In genomic region chr5:179766726-179767455, GRCh38 we compare ENCODE assay signal across 16 cellular contexts. TPM values are rescaled to one million over a fixed set of nuclear protein-coding genes. Genes with fewer than 3 reads are reported as not detected.
A peak's percentile ranks its signal among the peaks of the same experiment; 100 is the strongest.
DNase-seq lines count a peak whose midpoint lies in the region; ATAC-seq and TF ChIP-seq lines count a peak whose summit lies in the region.
"Had no signal": no experiment of that assay in that cellular context is flagged by ENCODE, and none has a peak within 500 bp of the region (broad histone marks: within the 10 kb centered on the region; RNA-seq: fewer than 3 reads in every experiment).

No MANE protein-coding gene starts in this region.

- intact Hi-C loops in tibial artery (cut with DNase I; ENCODE audit: low total_unique reads), result no loop called here

- TF ChIP-seq CTCF in astrocyte of the spinal cord (IDR thresholded peaks at IDR 0.05; ENCODE audit: low read depth, low read length) (no peak), tibial artery (IDR thresholded peaks at IDR 0.05) (no peak)

- no peaks in the 10 kb centered on the region for H3K27me3 Mint-ChIP-seq in activated naive CD8-positive, alpha-beta T cell
- H3K27me3 Mint-ChIP-seq in activated naive CD8-positive, alpha-beta T cell treated with anti-CD3 and anti-CD28 coated beads for 36 hours, result no peaks in the 10 kb centered on the region
- H3K27me3 Mint-ChIP-seq: IgD-negative memory B cell had no signal

- no peak overlapping the region for H3K4me3 Mint-ChIP-seq in activated naive CD8-positive, alpha-beta T cell
- H3K4me3 Mint-ChIP-seq in activated naive CD8-positive, alpha-beta T cell treated with anti-CD3 and anti-CD28 coated beads for 36 hours, result no peak overlapping the region
- H3K4me3 Mint-ChIP-seq: IgD-negative memory B cell, neural progenitor cell had no signal

- peak overlapping the region; percentile 54 for H3K27ac Mint-ChIP-seq in activated naive CD8-positive, alpha-beta T cell
- H3K27ac Mint-ChIP-seq in activated naive CD8-positive, alpha-beta T cell treated with anti-CD3 and anti-CD28 coated beads for 36 hours, result no peak overlapping the region

- H3K4me3 ChIP-seq in astrocyte of the spinal cord (ENCODE audit: low read depth, low read length), result peak overlapping the region; percentile 8
- no peak overlapping the region for H3K4me3 ChIP-seq in tibial artery
- H3K4me3 ChIP-seq: left lung, neural progenitor cell, tibial nerve had no signal

- in situ Hi-C loops in astrocyte of the spinal cord (cut with HindIII; ENCODE audit: low sequenced_read_pairs), result no loop called here

- H3K4me1 Mint-ChIP-seq in activated naive CD8-positive, alpha-beta T cell (ENCODE audit: low read depth), result peaks cover 36% of the 10 kb centered on the region
- H3K4me1 Mint-ChIP-seq in activated naive CD8-positive, alpha-beta T cell treated with anti-CD3 and anti-CD28 coated beads for 36 hours, result peaks cover 31% of the 10 kb centered on the region

- peak overlapping the region; percentile 49 to 70 for H3K27ac ChIP-seq in tibial artery
- H3K27ac ChIP-seq: neural progenitor cell had no signal

- no peaks in the 10 kb centered on the region for H3K27me3 ChIP-seq in tibial artery
- H3K27me3 ChIP-seq: left lung, neural progenitor cell, tibial nerve had no signal

- no peak for DNase-seq in activated naive CD8-positive, alpha-beta T cell treated with anti-CD3 and anti-CD28 coated beads for 36 hours
- DNase-seq in astrocyte of the spinal cord (ENCODE audit: low read depth, low spot score) (no peak), kidney glomerular epithelial cell (lab: John Stamatoyannopoulos, UW) (peak; percentile 58), tibial artery (no peak), HuH-7.5 (ENCODE audit: low spot score) (no peak), NCI-H510A (lab: John Stamatoyannopoulos, UW) (no peak)
- DNase-seq: effector memory CD4-positive, alpha-beta T cell; left lung; NCI-H1436 treated with DMSO at 0.1 percent for 48 hours; NCI-H526 treated with DMSO at 0.1 percent for 48 hours had no signal

- H3K4me1 ChIP-seq in tibial artery, result peaks cover 0 to 55% (median 50%) of the 10 kb centered on the region in 4 donors

- no peaks in the 10 kb centered on the region for H3K9me3 Mint-ChIP-seq in activated naive CD8-positive, alpha-beta T cell (ENCODE audit: low read depth)
- no peaks in the 10 kb centered on the region for H3K9me3 Mint-ChIP-seq in activated naive CD8-positive, alpha-beta T cell treated with anti-CD3 and anti-CD28 coated beads for 36 hours
- H3K9me3 Mint-ChIP-seq: activated naive CD4-positive, alpha-beta T cell treated with anti-CD3 and anti-CD28 coated beads, Interleukin-2, amount 50 U/mL, for 72 hours; IgD-negative memory B cell; neural progenitor cell had no signal

- no peaks in the 10 kb centered on the region for H3K9me3 ChIP-seq in tibial artery
- H3K9me3 ChIP-seq: left lung, tibial nerve had no signal

- H3K36me3 ChIP-seq in tibial artery, result peaks cover 35 to 64% (median 45%) of the 10 kb centered on the region in 3 donors

- no peaks in the 10 kb centered on the region for H3K36me3 Mint-ChIP-seq in activated naive CD8-positive, alpha-beta T cell
- H3K36me3 Mint-ChIP-seq in activated naive CD8-positive, alpha-beta T cell treated with anti-CD3 and anti-CD28 coated beads for 36 hours, result peaks cover 14% of the 10 kb centered on the region

- no peak for ATAC-seq in GM21526 (IDR thresholded peaks at IDR 0.05; ENCODE audit: low FRiP score, unreplicated experiment)
- ATAC-seq: activated naive CD4-positive, alpha-beta T cell treated with anti-CD3 and anti-CD28 coated beads, Interleukin-2, amount 50 U/mL, for 72 hours; left lung had no signal

RNA-seq across cellular contexts. Expression of gene LTC4S, which starts 26.9 kb away (rescaled TPM):
- under 1 TPM in 1 of 2 experiments, not detected in 1; 0.29 TPM for total RNA-seq in activated naive CD8-positive, alpha-beta T cell treated with anti-CD3 and anti-CD28 coated beads for 36 hours

RNA-seq across cellular contexts. Expression of gene MAML1, which starts 34.3 kb away (rescaled TPM):
- total RNA-seq in activated naive CD8-positive, alpha-beta T cell treated with anti-CD3 and anti-CD28 coated beads for 36 hours, result 10 to 100 TPM; 24.1 to 24.2 TPM

RNA-seq across cellular contexts. Expression of gene MGAT4B, which starts 39.8 kb away (rescaled TPM):
- 10 to 100 TPM; 67.9 to 71.5 TPM for total RNA-seq in activated naive CD8-positive, alpha-beta T cell treated with anti-CD3 and anti-CD28 coated beads for 36 hours

RNA-seq across cellular contexts. Expression of gene SQSTM1, which starts 53.8 kb away (rescaled TPM):
- total RNA-seq in activated naive CD8-positive, alpha-beta T cell treated with anti-CD3 and anti-CD28 coated beads for 36 hours, result 100 to 1,000 TPM; 111 to 117 TPM
